12 cellular contexts compared by ENCODE assay signal in the genomic region with DNA sequence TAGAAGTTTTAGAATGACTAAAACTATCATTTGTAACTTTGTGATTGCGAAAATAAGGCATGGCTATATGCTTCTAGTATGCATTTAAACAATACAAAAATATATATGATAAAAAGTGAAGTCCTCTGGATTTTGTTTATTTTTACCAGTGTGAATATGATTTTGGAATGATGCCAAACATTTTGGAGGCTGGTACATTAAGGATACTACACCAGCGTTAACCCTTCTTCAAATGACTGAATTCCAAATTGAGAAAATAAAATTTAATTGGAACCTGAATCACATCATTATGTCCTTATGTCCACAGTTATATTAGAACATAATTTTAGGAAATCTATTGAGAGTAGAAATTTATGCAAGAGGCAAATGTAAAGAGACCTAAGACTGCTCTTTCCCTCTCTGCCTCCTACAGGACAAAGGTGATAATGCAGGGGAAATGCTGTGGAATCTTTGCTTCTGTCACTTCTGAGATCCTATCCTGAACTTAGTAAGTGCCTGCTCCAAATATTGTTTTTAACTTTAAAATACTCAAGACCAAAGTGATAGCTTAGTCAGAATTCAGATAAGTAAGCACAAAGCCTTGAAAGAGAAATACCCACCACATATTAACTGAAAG.
DNase-seq lines count a peak whose midpoint lies in the region; ATAC-seq, FAIRE-seq and TF ChIP-seq lines count a peak whose summit lies in the region.
"Had no signal": no experiment of that assay in that cellular context is flagged by ENCODE, and none has a peak within 500 bp of the region (broad histone marks: within the 10 kb centered on the region; RNA-seq: fewer than 3 reads in every experiment).

No MANE protein-coding gene starts in this region.

- H3K4me3 ChIP-seq in AG04450 (ENCODE audit: low read depth, low read length): no peak overlapping the region
- H3K4me3 ChIP-seq in PC-9: no peak overlapping the region
- no peak overlapping the region for H3K4me3 ChIP-seq in fibroblast of lung (replicated peaks in 1 of 4; ENCODE audit: control extremely low read depth in 1 of 4, insufficient read depth in 1 of 4, low read depth in 3 of 4, low read length in 4 of 4)
- no peak overlapping the region for H3K4me3 ChIP-seq in pancreas
- H3K4me3 ChIP-seq in sigmoid colon: no peak overlapping the region
- H3K4me3 ChIP-seq in testis: no peak overlapping the region
- H3K4me3 ChIP-seq: SK-N-MC had no signal

- no peak for TF ChIP-seq EP300 in sigmoid colon (IDR thresholded peaks at IDR 0.05)

- intact Hi-C loops in PC-9 (cut with micrococcal nuclease; ENCODE audit: unreplicated experiment) (no loop called here), pancreas (cut with DNase I) (no loop called here), sigmoid colon (cut with DNase I) (no loop called here), testis (cut with DNase I; ENCODE audit: low total_unique reads) (no loop called here)

- H3K4me1 ChIP-seq in PC-9 (replicated peaks; ENCODE audit: insufficient read depth) (no peaks in the 10 kb centered on the region), fibroblast of lung (ENCODE audit: control insufficient read depth, extremely low read depth, insufficient read depth, low read length) (no peaks in the 10 kb centered on the region), pancreas (no peaks in the 10 kb centered on the region), sigmoid colon (no peaks in the 10 kb centered on the region), testis (no peaks in the 10 kb centered on the region)

- H4K20me1 ChIP-seq in PC-9 (ENCODE audit: insufficient read depth) (no peaks in the 10 kb centered on the region), fibroblast of lung (ENCODE audit: control insufficient read depth, extremely low read depth, insufficient read depth, low read length) (no peaks in the 10 kb centered on the region)

- DNase-seq in AG04450 (ENCODE audit: low read depth, low spot score) (no peak), GM13976 (ENCODE audit: low spot score) (peak; percentile 21), PC-9 (no peak), fibroblast of lung (ENCODE audit: low read depth in 2 of 2) (peak; percentile 3 to 41), pancreas (no peak), sigmoid colon (no peak), testis (no peak)
- DNase-seq: activated naive CD4-positive, alpha-beta T cell treated with Interleukin-2 at 50 U/mL for 16 hours; KG1 had no signal

- CTCF ChIA-PET in AG04450 (lab: Charles Lee) (interaction anchor here (1.3 kb wide), 1 partner anchor 127 kb away, joined by 4 read pairs; no protein-coding TSS in a partner anchor), PC-9 (lab: Charles Lee) (no interaction called here)

- in situ Hi-C loops in GM13976 (cut with MboI; ENCODE audit: low sequenced_read_pairs, unreplicated experiment): no loop called here

- H3K27me3 ChIP-seq in AG04450 (ENCODE audit: control insufficient read depth, insufficient read depth, low read length) (no peaks in the 10 kb centered on the region), PC-9 (ENCODE audit: insufficient read depth, low read depth) (no peaks in the 10 kb centered on the region), fibroblast of lung (ENCODE audit: control insufficient read depth, insufficient read depth, low read length) (no peaks in the 10 kb centered on the region), pancreas (no peaks in the 10 kb centered on the region), sigmoid colon (no peaks in the 10 kb centered on the region), testis (no peaks in the 10 kb centered on the region)

- H2AFZ ChIP-seq in PC-9: no peak overlapping the region
- H2AFZ ChIP-seq in fibroblast of lung (ENCODE audit: low read length): no peak overlapping the region

- BruUV-seq in PC-9 (replicated peaks; lab: Mats Ljungman, UMichigan): no TSS peak

- POLR2A ChIA-PET in AG04450 (lab: Yijun Ruan, JAX): no interaction called here
- POLR2A ChIA-PET in PC-9 (lab: Charles Lee; ENCODE audit: unreplicated experiment): interaction anchor here (0.6 kb wide), 1 partner anchor 822 kb away, joined by 25 read pairs; no protein-coding TSS in a partner anchor

- 98% methylated on average over 2 of the region's 2 CpGs for WGBS in pancreas, 2 donors
- 96 to 98% methylated on average over 2 of the region's 2 CpGs for WGBS in sigmoid colon, 2 donors
- 91 to 93% methylated on average over 2 of the region's 2 CpGs for WGBS in testis, 2 donors

- no peak for TF ChIP-seq POLR2A in sigmoid colon (IDR thresholded peaks at IDR 0.05)
- TF ChIP-seq POLR2A in testis (IDR thresholded peaks at IDR 0.05): no peak

- no peaks in the 10 kb centered on the region for H3F3A ChIP-seq in PC-9 (ENCODE audit: insufficient read depth, low read depth)

- H3K9me3 ChIP-seq in AG04450 (ENCODE audit: control insufficient read depth, insufficient read depth, low read length) (no peaks in the 10 kb centered on the region), PC-9 (ENCODE audit: insufficient read depth, low read depth) (no peaks in the 10 kb centered on the region), fibroblast of lung (ENCODE audit: control insufficient read depth, insufficient read depth, low read depth, low read length) (no peaks in the 10 kb centered on the region), pancreas (no peaks in the 10 kb centered on the region), sigmoid colon (no peaks in the 10 kb centered on the region), testis (no peaks in the 10 kb centered on the region)

- no peaks in the 10 kb centered on the region for H3K9me2 ChIP-seq in PC-9 (ENCODE audit: insufficient read depth)

- H3K9ac ChIP-seq in fibroblast of lung (ENCODE audit: insufficient read depth, low read length): no peak overlapping the region

- H3K36me3 ChIP-seq in PC-9 (ENCODE audit: low read depth) (no peaks in the 10 kb centered on the region), fibroblast of lung (ENCODE audit: control insufficient read depth, insufficient read depth, low read length) (no peaks in the 10 kb centered on the region), pancreas (no peaks in the 10 kb centered on the region), sigmoid colon (no peaks in the 10 kb centered on the region), testis (ENCODE audit: low read depth, missing control alignments) (no peaks in the 10 kb centered on the region)

- H3K79me2 ChIP-seq in PC-9 (ENCODE audit: low read depth) (no peaks in the 10 kb centered on the region), fibroblast of lung (ENCODE audit: control insufficient read depth, insufficient read depth, low read length) (no peaks in the 10 kb centered on the region)

- H3K4me2 ChIP-seq in PC-9 (no peak overlapping the region), fibroblast of lung (ENCODE audit: extremely low read depth, insufficient read depth, low read length) (no peak overlapping the region)

- ATAC-seq in pancreas (no peak), HG03025 (IDR thresholded peaks at IDR 0.05; ENCODE audit: low FRiP score, unreplicated experiment) (no peak)

- H3K27ac ChIP-seq in AG04450 (ENCODE audit: low read depth, low read length): no peak overlapping the region
- H3K27ac ChIP-seq in PC-9: no peak overlapping the region
- H3K27ac ChIP-seq in fibroblast of lung (ENCODE audit: insufficient read depth, low read length): no peak overlapping the region
- no peak overlapping the region for H3K27ac ChIP-seq in pancreas
- no peak overlapping the region for H3K27ac ChIP-seq in sigmoid colon
- no peak overlapping the region for H3K27ac ChIP-seq in testis
- H3K27ac ChIP-seq: SK-N-MC had no signal

- TF ChIP-seq CTCF in AG04450 (IDR thresholded peaks at IDR 0.05; ENCODE audit: low read depth, low read length) (peak; percentile 53), GM13976 (IDR thresholded peaks at IDR 0.05; ENCODE audit: borderline replicate concordance, control extremely low read depth, extremely low read depth, insufficient read depth, missing control alignments) (no peak), PC-9 (conservative IDR thresholded peaks at IDR 0.05) (peak; percentile 35; the same call in 1 of the 2 replicates), fibroblast of lung (conservative IDR thresholded peaks at IDR 0.05 in 1 of 2, IDR thresholded peaks at IDR 0.05 in 1 of 2; ENCODE audit: low read depth in 1 of 2, low read length in 2 of 2) (peak; percentile 24 to 63), pancreas (IDR thresholded peaks at IDR 0.05) (peak in 1 of 4 donors; percentile 12), sigmoid colon (IDR thresholded peaks at IDR 0.05) (no peak), testis (IDR thresholded peaks at IDR 0.05) (peak in 1 of 3 experiments; percentile 40)

- no peak for FAIRE-seq in pancreas (lab: Jason Lieb, UNC)
- FAIRE-seq: H54 had no signal

Comparison
In these comparisons a context has a peak if more than half of its experiments do, and no peak if none do; other contexts are left out.
1. DNase-seq: peak in GM13976 (single experiment) and fibroblast of lung (2 of 2); none in AG04450 (single experiment), PC-9 (0 of 2), pancreas (0 of 6), sigmoid colon (single experiment) and testis (single experiment).
2. CTCF ChIP-seq: peak in AG04450 (single experiment), PC-9 (single experiment) and fibroblast of lung (2 of 2); none in GM13976 (single experiment) and sigmoid colon (0 of 4).